21 cellular contexts compared by ENCODE assay signal in genomic region chr2:220335591-220335915, GRCh38.
DNase-seq lines count a peak whose midpoint lies in the region; ATAC-seq and TF ChIP-seq lines count a peak whose summit lies in the region.
"Had no signal": no experiment of that assay in that cellular context is flagged by ENCODE, and none has a peak within 500 bp of the region (broad histone marks: within the 10 kb centered on the region; RNA-seq: fewer than 3 reads in every experiment).

No MANE protein-coding gene starts in this region.

- ATAC-seq in left cardiac atrium, result peak; percentile 58 to 76
- peak; percentile 20 to 50 for ATAC-seq in right cardiac atrium
- no peak for ATAC-seq in esophagus mucosa
- ATAC-seq: A549, HepG2 had no signal

- no peak for TF ChIP-seq CTCF in GM13976 (IDR thresholded peaks at IDR 0.05; ENCODE audit: borderline replicate concordance, control extremely low read depth, extremely low read depth, insufficient read depth, missing control alignments)

- CTCF ChIA-PET in activated naive CD4-positive, alpha-beta T cell treated with anti-CD3 and anti-CD28 coated beads, Interleukin-2, amount 10 ng/mL, durations not matched to agents 7 days and 5 days (lab: Charles Lee), result no interaction called here

- DNase-seq in left cardiac atrium (no peak), cardiac septum (ENCODE audit: low spot score) (no peak), RPMI7951 (ENCODE audit: low read depth) (peak; percentile 85), right cardiac atrium (peak in 1 of 3 donors; percentile 35), GM13976 (ENCODE audit: low spot score) (no peak)
- no peak for DNase-seq in T-helper 2 cell treated with Interferon-gamma antibody and Interleukin-4, amounts not matched to agents 5 μg/mL and 100 μg/mL, for 36 hours (ENCODE audit: low spot score)
- no peak for DNase-seq in activated naive CD4-positive, alpha-beta T cell treated with anti-CD3 and anti-CD28 coated beads, Interleukin-2, amount 10 ng/mL, durations not matched to agents 7 days and 5 days
- DNase-seq: COR-L47, DMS153, EL, H7, MG63, NCI-H1105 treated with DMSO at 0.1 percent for 48 hours, NCI-H1694 treated with DMSO at 0.1 percent for 48 hours, NCI-H345, NCI-H526 treated with DMSO at 0.1 percent for 48 hours had no signal

- no peaks in the 10 kb centered on the region for H3K27me3 ChIP-seq in right cardiac atrium (ENCODE audit: control insufficient read depth, insufficient read depth)
- H3K27me3 ChIP-seq: MG63 had no signal

- no peaks in the 10 kb centered on the region for H3K9me3 ChIP-seq in right cardiac atrium (ENCODE audit: control insufficient read depth, low read length)
- H3K9me3 ChIP-seq: A549, MG63 had no signal

- H3K27ac ChIP-seq in right cardiac atrium (ENCODE audit: low read length), result no peak overlapping the region
- H3K27ac ChIP-seq: A549, RWPE1 had no signal

- H3K27ac Mint-ChIP-seq in T-helper 2 cell treated with Interferon-gamma antibody and Interleukin-4, amounts not matched to agents 5 μg/mL and 100 μg/mL, for 36 hours, result no peak overlapping the region
- no peak overlapping the region for H3K27ac Mint-ChIP-seq in activated naive CD4-positive, alpha-beta T cell treated with anti-CD3 and anti-CD28 coated beads, Interleukin-2, amount 10 ng/mL, durations not matched to agents 7 days and 5 days
- H3K27ac Mint-ChIP-seq: CD14-positive monocyte had no signal

- H3K4me3 ChIP-seq in right cardiac atrium (ENCODE audit: low read length), result no peak overlapping the region
- H3K4me3 ChIP-seq: A549, MG63 had no signal

- no peaks in the 10 kb centered on the region for H3K27me3 Mint-ChIP-seq in T-helper 2 cell treated with Interferon-gamma antibody and Interleukin-4, amounts not matched to agents 5 μg/mL and 100 μg/mL, for 36 hours (ENCODE audit: low read depth)
- H3K27me3 Mint-ChIP-seq in activated naive CD4-positive, alpha-beta T cell treated with anti-CD3 and anti-CD28 coated beads, Interleukin-2, amount 10 ng/mL, durations not matched to agents 7 days and 5 days, result no peaks in the 10 kb centered on the region

- in situ Hi-C loops in GM13976 (cut with MboI; ENCODE audit: low sequenced_read_pairs, unreplicated experiment), result no loop called here

- no peaks in the 10 kb centered on the region for H3K4me1 Mint-ChIP-seq in T-helper 2 cell treated with Interferon-gamma antibody and Interleukin-4, amounts not matched to agents 5 μg/mL and 100 μg/mL, for 36 hours (ENCODE audit: low read depth)
- H3K4me1 Mint-ChIP-seq in activated naive CD4-positive, alpha-beta T cell treated with anti-CD3 and anti-CD28 coated beads, Interleukin-2, amount 10 ng/mL, durations not matched to agents 7 days and 5 days, result no peaks in the 10 kb centered on the region
- H3K4me1 Mint-ChIP-seq: CD14-positive monocyte had no signal

- WGBS in right cardiac atrium, result 39% methylated on average over 4 of the region's 4 CpGs

- H3K9me3 Mint-ChIP-seq in T-helper 2 cell treated with Interferon-gamma antibody and Interleukin-4, amounts not matched to agents 5 μg/mL and 100 μg/mL, for 36 hours, result no peaks in the 10 kb centered on the region
- H3K9me3 Mint-ChIP-seq in activated naive CD4-positive, alpha-beta T cell treated with anti-CD3 and anti-CD28 coated beads, Interleukin-2, amount 10 ng/mL, durations not matched to agents 7 days and 5 days, result peaks cover 4% of the 10 kb centered on the region

- no peaks in the 10 kb centered on the region for H3K36me3 Mint-ChIP-seq in T-helper 2 cell treated with Interferon-gamma antibody and Interleukin-4, amounts not matched to agents 5 μg/mL and 100 μg/mL, for 36 hours (ENCODE audit: low read depth)
- no peaks in the 10 kb centered on the region for H3K36me3 Mint-ChIP-seq in activated naive CD4-positive, alpha-beta T cell treated with anti-CD3 and anti-CD28 coated beads, Interleukin-2, amount 10 ng/mL, durations not matched to agents 7 days and 5 days
- H3K36me3 Mint-ChIP-seq: CD14-positive monocyte had no signal

- H3K4me3 Mint-ChIP-seq in T-helper 2 cell treated with Interferon-gamma antibody and Interleukin-4, amounts not matched to agents 5 μg/mL and 100 μg/mL, for 36 hours, result no peak overlapping the region
- H3K4me3 Mint-ChIP-seq in activated naive CD4-positive, alpha-beta T cell treated with anti-CD3 and anti-CD28 coated beads, Interleukin-2, amount 10 ng/mL, durations not matched to agents 7 days and 5 days, result no peak overlapping the region
- H3K4me3 Mint-ChIP-seq: CD14-positive monocyte had no signal

- H3K4me1 ChIP-seq in right cardiac atrium (ENCODE audit: control insufficient read depth, insufficient read depth, low read length), result peaks cover 6% of the 10 kb centered on the region
- H3K4me1 ChIP-seq: A549 had no signal

- intact Hi-C loops in left cardiac atrium (cut with DNase I), result no loop called here
- intact Hi-C loops in cardiac septum (cut with DNase I), result no loop called here
- intact Hi-C loops in right cardiac atrium (cut with DNase I), result no loop called here
